Comparison of ENCODE assay signal across 24 cellular contexts in genomic region chr5:148684528-148684927, GRCh38. TPM values are rescaled to one million over a fixed set of nuclear protein-coding genes. Genes with fewer than 3 reads are reported as not detected.
"Had no signal": no experiment of that assay in that cellular context is flagged by ENCODE, and none has a peak within 500 bp of the region (broad histone marks: within the 10 kb centered on the region; RNA-seq: fewer than 3 reads in every experiment).

No MANE protein-coding gene starts in this region.

- H3K4me3 Mint-ChIP-seq: activated CD4-positive, alpha-beta memory T cell treated with anti-CD3 and anti-CD28 coated beads for 36 hours; activated CD4-positive, alpha-beta T cell treated with anti-CD3 and anti-CD28 coated beads, Interleukin-2, amount 10 ng/mL, durations not matched to agents 24 days and 14 days; activated T-cell treated with anti-CD3 and anti-CD28 coated beads, Interleukin-2, amount 50 U/mL, for 4 hours; naive B cell; nephron progenitor cell; stimulated activated naive B cell treated with anti-CD40 and anti-IgM and Interleukin-4, amounts not matched to agents 10 μg/mL and 1 μg/mL and 100 μg/mL, for 72 hours; T-helper 17 cell had no signal

- H3K4me1 Mint-ChIP-seq: activated CD4-positive, alpha-beta T cell treated with anti-CD3 and anti-CD28 coated beads, Interleukin-2, amount 10 ng/mL, durations not matched to agents 24 days and 14 days; naive B cell; nephron progenitor cell; stimulated activated naive B cell treated with anti-CD40 and anti-IgM and Interleukin-4, amounts not matched to agents 10 μg/mL and 1 μg/mL and 100 μg/mL, for 72 hours; T-helper 17 cell had no signal

- H3K27ac Mint-ChIP-seq: activated CD4-positive, alpha-beta memory T cell treated with anti-CD3 and anti-CD28 coated beads for 36 hours; activated CD4-positive, alpha-beta T cell treated with anti-CD3 and anti-CD28 coated beads, Interleukin-2, amount 10 ng/mL, durations not matched to agents 24 days and 14 days; activated naive CD4-positive, alpha-beta T cell treated with anti-CD3 and anti-CD28 coated beads, Interleukin-2, amount 50 U/mL, for 72 hours; activated T-helper 2 cell treated with anti-CD3 and anti-CD28 coated beads, Interferon-gamma antibody, Interleukin-2, Interleukin-4, amounts not matched to agents 10 μg/mL and 5 μg/mL and 100 μg/mL, durations not matched to agents 14 hours and 24 hours and 36 hours; naive B cell; nephron progenitor cell; progenitor cell of endocrine pancreas; stimulated activated naive B cell treated with anti-CD40 and anti-IgM and Interleukin-4, amounts not matched to agents 10 μg/mL and 1 μg/mL and 100 μg/mL, for 72 hours; T-helper 17 cell had no signal

- H3K4me3 ChIP-seq: left ventricle myocardium inferior, lung, ovary, smooth muscle cell, tibial nerve had no signal

- FAIRE-seq: colon, frontal cortex had no signal

- H3K36me3 ChIP-seq: left ventricle myocardium inferior, neutrophil, ovary, tibial nerve had no signal

- ATAC-seq: activated naive CD4-positive, alpha-beta T cell treated with anti-CD3 and anti-CD28 coated beads, Interleukin-2, amount 50 U/mL, for 72 hours; activated T-cell treated with anti-CD3 and anti-CD28 coated beads, Interleukin-2, amount 50 U/mL, for 4 hours; stimulated activated naive B cell treated with anti-CD40 and anti-IgM and Interleukin-4, amounts not matched to agents 10 μg/mL and 1 μg/mL and 100 μg/mL, for 72 hours; T-helper 17 cell had no signal

- H3K27ac ChIP-seq: left ventricle myocardium inferior, neutrophil, ovary, tibial nerve had no signal

- H3K4me1 ChIP-seq: tibial nerve had no signal

- DNase-seq: activated CD4-positive, alpha-beta memory T cell treated with anti-CD3 and anti-CD28 coated beads for 36 hours; activated CD4-positive, alpha-beta T cell treated with anti-CD3 and anti-CD28 coated beads, Interleukin-2, amount 10 ng/mL, durations not matched to agents 24 days and 14 days; activated CD4-positive, CD25-positive, alpha-beta regulatory T cell treated with anti-CD3 and anti-CD28 coated beads, Interleukin-2, amount 50 U/mL, for 72 hours; activated T-cell treated with anti-CD3 and anti-CD28 coated beads, Interleukin-2, amount 50 U/mL, for 4 hours; dermis blood vessel endothelial cell; effector CD4-positive, alpha-beta T cell; erythroblast; left ventricle myocardium inferior; naive B cell; nephron progenitor cell; ovary; stimulated activated CD4-positive, alpha-beta T cell treated with anti-CD3 and anti-CD28 coated beads, Interleukin-1b, Interleukin-23, amount 100 ng/mL, for 48 hours; stimulated activated naive B cell treated with anti-CD40 and anti-IgM and Interleukin-4, amounts not matched to agents 10 μg/mL and 1 μg/mL and 100 μg/mL, for 72 hours; T-helper 17 cell had no signal

- H3K4me2 ChIP-seq: smooth muscle cell had no signal

- H3K27me3 ChIP-seq: neutrophil, ovary had no signal

- H3K36me3 Mint-ChIP-seq: activated CD4-positive, alpha-beta memory T cell treated with anti-CD3 and anti-CD28 coated beads for 36 hours had no signal

RNA-seq across cellular contexts. Expression of gene HTR4, which starts 30.2 kb away (rescaled TPM):
- total RNA-seq: activated CD4-positive, alpha-beta memory T cell treated with anti-CD3 and anti-CD28 coated beads for 36 hours; activated CD4-positive, alpha-beta T cell treated with anti-CD3 and anti-CD28 coated beads, Interleukin-2, amount 10 ng/mL, durations not matched to agents 24 days and 14 days; activated naive CD4-positive, alpha-beta T cell treated with anti-CD3 and anti-CD28 coated beads, Interleukin-2, amount 50 U/mL, for 72 hours; activated T-cell treated with anti-CD3 and anti-CD28 coated beads, Interleukin-2, amount 50 U/mL, for 4 hours; activated T-helper 2 cell treated with anti-CD3 and anti-CD28 coated beads, Interferon-gamma antibody, Interleukin-2, Interleukin-4, amounts not matched to agents 10 μg/mL and 5 μg/mL and 100 μg/mL, durations not matched to agents 14 hours and 24 hours and 36 hours; dermis blood vessel endothelial cell; fibroblast of lung; progenitor cell of endocrine pancreas; T-helper 17 cell had no signal
- polyA plus RNA-seq: fibroblast of lung, lung, smooth muscle cell had no signal
